Comparison of ENCODE assay signal across 8 cellular contexts in genomic region chr16:85522842-85523601, GRCh38.
DNase-seq lines count a peak whose midpoint lies in the region; ATAC-seq and TF ChIP-seq lines count a peak whose summit lies in the region.

No MANE protein-coding gene starts in this region.

- H3K4me3 ChIP-seq in left ventricle myocardium inferior (peak overlapping the region; percentile 25), uterus (no peak overlapping the region)
- H3K4me3 ChIP-seq in effector memory CD4-positive, alpha-beta T cell (ENCODE audit: insufficient read depth, low read depth, low read length, poor library complexity, severe bottlenecking), result no peak overlapping the region

- H3K9me3 Mint-ChIP-seq in activated naive CD8-positive, alpha-beta T cell (ENCODE audit: low read depth), result no peaks in the 10 kb centered on the region
- peaks cover 2% of the 10 kb centered on the region for H3K9me3 Mint-ChIP-seq in activated naive CD8-positive, alpha-beta T cell treated with anti-CD3 and anti-CD28 coated beads for 36 hours
- peaks cover 4% of the 10 kb centered on the region for H3K9me3 Mint-ChIP-seq in activated T-helper 17 cell treated with anti-CD3 and anti-CD28 coated beads, Interleukin-2, amount 50 U/mL, for 72 hours

- peak overlapping the region; percentile 35 for H3K27ac Mint-ChIP-seq in activated naive CD8-positive, alpha-beta T cell
- H3K27ac Mint-ChIP-seq in activated naive CD8-positive, alpha-beta T cell treated with anti-CD3 and anti-CD28 coated beads for 36 hours, result no peak overlapping the region
- H3K27ac Mint-ChIP-seq in activated T-helper 17 cell treated with anti-CD3 and anti-CD28 coated beads, Interleukin-2, amount 50 U/mL, for 72 hours, result no peak overlapping the region

- intact Hi-C loops in left ventricle myocardium inferior (cut with micrococcal nuclease), result no loop called here
- intact Hi-C loops in uterus (cut with DNase I; ENCODE audit: low total_unique reads), result no loop called here

- no peak for TF ChIP-seq POLR2A in uterus (IDR thresholded peaks at IDR 0.05)

- in situ Hi-C loops in SK-MEL-5 (cut with HindIII; ENCODE audit: low pct_unique_long_range_greater_than_20kb, low sequenced_read_pairs), result no loop called here

- no peaks in the 10 kb centered on the region for H3K27me3 Mint-ChIP-seq in activated naive CD8-positive, alpha-beta T cell
- no peaks in the 10 kb centered on the region for H3K27me3 Mint-ChIP-seq in activated naive CD8-positive, alpha-beta T cell treated with anti-CD3 and anti-CD28 coated beads for 36 hours
- H3K27me3 Mint-ChIP-seq in activated T-helper 17 cell treated with anti-CD3 and anti-CD28 coated beads, Interleukin-2, amount 50 U/mL, for 72 hours, result no peaks in the 10 kb centered on the region

- DNase-seq in activated naive CD8-positive, alpha-beta T cell treated with anti-CD3 and anti-CD28 coated beads for 36 hours, result no peak
- DNase-seq in SK-MEL-5 (ENCODE audit: low read depth, low spot score) (peak; percentile 4), left ventricle myocardium inferior (no peak), uterus (peak; percentile 44 to 45), left lobe of liver (ENCODE audit: low spot score) (no peak)
- DNase-seq in effector memory CD4-positive, alpha-beta T cell, result no peak

- TF ChIP-seq CTCF in left ventricle myocardium inferior (IDR thresholded peaks at IDR 0.05; ENCODE audit: borderline replicate concordance) (no peak), uterus (IDR thresholded peaks at IDR 0.05) (no peak)

- no peaks in the 10 kb centered on the region for H3K36me3 Mint-ChIP-seq in activated naive CD8-positive, alpha-beta T cell
- no peaks in the 10 kb centered on the region for H3K36me3 Mint-ChIP-seq in activated naive CD8-positive, alpha-beta T cell treated with anti-CD3 and anti-CD28 coated beads for 36 hours
- H3K36me3 Mint-ChIP-seq in activated T-helper 17 cell treated with anti-CD3 and anti-CD28 coated beads, Interleukin-2, amount 50 U/mL, for 72 hours (ENCODE audit: low read depth), result no peaks in the 10 kb centered on the region

- H3K9me3 ChIP-seq in left ventricle myocardium inferior (replicated peaks), result no peaks in the 10 kb centered on the region
- H3K9me3 ChIP-seq in uterus, result no peaks in the 10 kb centered on the region
- no peaks in the 10 kb centered on the region for H3K9me3 ChIP-seq in effector memory CD4-positive, alpha-beta T cell (ENCODE audit: control insufficient read depth, low read length)

- H3K27ac ChIP-seq in left ventricle myocardium inferior (replicated peaks), result peak overlapping the region; percentile 53
- H3K27ac ChIP-seq in uterus, result peak overlapping the region in 1 of 2 donors; percentile 11
- H3K27ac ChIP-seq in effector memory CD4-positive, alpha-beta T cell (ENCODE audit: insufficient read depth, low read length, poor library complexity, severe bottlenecking), result no peak overlapping the region

- no peak overlapping the region for H3K4me3 Mint-ChIP-seq in activated naive CD8-positive, alpha-beta T cell
- no peak overlapping the region for H3K4me3 Mint-ChIP-seq in activated naive CD8-positive, alpha-beta T cell treated with anti-CD3 and anti-CD28 coated beads for 36 hours
- H3K4me3 Mint-ChIP-seq in activated T-helper 17 cell treated with anti-CD3 and anti-CD28 coated beads, Interleukin-2, amount 50 U/mL, for 72 hours, result no peak overlapping the region

- H3K36me3 ChIP-seq in left ventricle myocardium inferior (no peaks in the 10 kb centered on the region), uterus (no peaks in the 10 kb centered on the region)
- no peaks in the 10 kb centered on the region for H3K36me3 ChIP-seq in effector memory CD4-positive, alpha-beta T cell (ENCODE audit: control insufficient read depth, insufficient read depth, low read length)

- H3K27me3 ChIP-seq in left ventricle myocardium inferior (ENCODE audit: low read depth) (no peaks in the 10 kb centered on the region), uterus (no peaks in the 10 kb centered on the region)
- no peaks in the 10 kb centered on the region for H3K27me3 ChIP-seq in effector memory CD4-positive, alpha-beta T cell (replicated peaks; ENCODE audit: control insufficient read depth, insufficient read depth, low read length, poor library complexity, severe bottlenecking)

- ATAC-seq in activated T-helper 17 cell treated with anti-CD3 and anti-CD28 coated beads, Interleukin-2, amount 50 U/mL, for 72 hours (replicated peaks), result no peak
- ATAC-seq in left lobe of liver, result no peak

- no peaks in the 10 kb centered on the region for H3K4me1 Mint-ChIP-seq in activated naive CD8-positive, alpha-beta T cell (ENCODE audit: low read depth)
- no peaks in the 10 kb centered on the region for H3K4me1 Mint-ChIP-seq in activated naive CD8-positive, alpha-beta T cell treated with anti-CD3 and anti-CD28 coated beads for 36 hours
- peaks cover 12% of the 10 kb centered on the region for H3K4me1 Mint-ChIP-seq in activated T-helper 17 cell treated with anti-CD3 and anti-CD28 coated beads, Interleukin-2, amount 50 U/mL, for 72 hours

- peaks cover 31% of the 10 kb centered on the region for H3K4me1 ChIP-seq in left ventricle myocardium inferior
- H3K4me1 ChIP-seq in uterus, result peaks cover 0 to 21% of the 10 kb centered on the region in 2 donors
- no peaks in the 10 kb centered on the region for H3K4me1 ChIP-seq in effector memory CD4-positive, alpha-beta T cell (ENCODE audit: control insufficient read depth, insufficient read depth, low read length, poor library complexity, severe bottlenecking)

Comparison
In these comparisons a context has a peak if more than half of its experiments do, and no peak if none do; other contexts are left out.
1. DNase-seq: peak in SK-MEL-5 (single experiment) and uterus (2 of 2); none in activated naive CD8-positive, alpha-beta T cell treated with anti-CD3 and anti-CD28 coated beads for 36 hours (single experiment), left ventricle myocardium inferior (single experiment), effector memory CD4-positive, alpha-beta T cell (0 of 3) and left lobe of liver (single experiment).